In genomic region chr13:77328819-77329132, GRCh38 we compare ENCODE assay signal across 8 cellular contexts. TPM values are rescaled to one million over a fixed set of nuclear protein-coding genes. Genes with fewer than 3 reads are reported as not detected.
DNase-seq lines count a peak whose midpoint lies in the region; ATAC-seq and TF ChIP-seq lines count a peak whose summit lies in the region.

No MANE protein-coding gene starts in this region.

- intact Hi-C loops in heart left ventricle (cut with DNase I), result loop anchor here in 3 of 10 donors (5.0 to 10.0 kb wide), 5 partner anchors 54 to 304 kb away; partner anchors contain the start of gene FBXL3 (in 3 of the 3)
- intact Hi-C loops in cardiac septum (cut with DNase I), result loop anchor here (5.0 kb wide), 1 partner anchor 149 kb away; no protein-coding TSS in a partner anchor

- H3K27ac ChIP-seq in heart left ventricle, result peak overlapping the region; percentile 59 to 96 (median 86)

- peaks cover 4 to 43% (median 29%) of the 10 kb centered on the region in 12 donors for H3K4me1 ChIP-seq in heart left ventricle
- H3K4me1 ChIP-seq in mucosa of stomach (ENCODE audit: control insufficient read depth, insufficient read depth, low read length), result peaks cover 7% of the 10 kb centered on the region

- DNase-seq in heart left ventricle, result peak in 1 of 5 donors; percentile 22
- no peak for DNase-seq in cardiac septum (ENCODE audit: low spot score)
- no peak for DNase-seq in astrocyte of the cerebellum (ENCODE audit: low read depth)
- DNase-seq in putamen (ENCODE audit: low spot score), result no peak
- DNase-seq in HuH-7 (ENCODE audit: low spot score), result no peak
- no peak for DNase-seq in DMS53 treated with DMSO at 0.1 percent for 48 hours (lab: John Stamatoyannopoulos, UW; ENCODE audit: unreplicated experiment)

- H3K9ac ChIP-seq in mucosa of stomach (ENCODE audit: low read length), result peak overlapping the region; percentile 77

- WGBS in heart left ventricle, 4 donors, result 2 to 8% (median 6%) methylated on average over 4 of the region's 4 CpGs

- TF ChIP-seq POLR2A in heart left ventricle (IDR thresholded peaks at IDR 0.05), result no peak

- no peaks in the 10 kb centered on the region for H3K27me3 ChIP-seq in heart left ventricle
- no peaks in the 10 kb centered on the region for H3K27me3 ChIP-seq in mucosa of stomach (ENCODE audit: control insufficient read depth, insufficient read depth, low read length)

- H3K9me3 ChIP-seq in heart left ventricle (no peaks in the 10 kb centered on the region), mucosa of stomach (ENCODE audit: control insufficient read depth, low read length) (no peaks in the 10 kb centered on the region)

- H3K36me3 ChIP-seq in heart left ventricle (no peaks in the 10 kb centered on the region), mucosa of stomach (ENCODE audit: control insufficient read depth, insufficient read depth, low read length) (no peaks in the 10 kb centered on the region)

- in situ Hi-C loops in astrocyte of the cerebellum (cut with HindIII; ENCODE audit: low sequenced_read_pairs), result no loop called here

- ATAC-seq in heart left ventricle, result no peak
- peak; percentile 8 for ATAC-seq in HG03175 (IDR thresholded peaks at IDR 0.05; ENCODE audit: unreplicated experiment)

- TF ChIP-seq CTCF in heart left ventricle (IDR thresholded peaks at IDR 0.05), result no peak
- TF ChIP-seq CTCF in astrocyte of the cerebellum (IDR thresholded peaks at IDR 0.05; ENCODE audit: low read depth, low read length, missing control alignments), result no peak

- H3K4me3 ChIP-seq in heart left ventricle (peak overlapping the region; percentile 70 to 88 (median 79)), astrocyte of the cerebellum (ENCODE audit: low read depth, low read length) (peak overlapping the region; percentile 89), mucosa of stomach (ENCODE audit: low read length) (peak overlapping the region; percentile 61)

RNA-seq across cellular contexts. Expression of gene MYCBP2, which starts 1.9 kb away (rescaled TPM):
- total RNA-seq in heart left ventricle, result 10 to 100 TPM; 32.9 to 85.6 (median 64.9) TPM
- polyA plus RNA-seq in heart left ventricle, result 10 to 100 TPM; 15.7 to 30.7 TPM
- 62.1 TPM for total RNA-seq in cardiac septum
